8 cellular contexts compared by ENCODE assay signal in the genomic region with DNA sequence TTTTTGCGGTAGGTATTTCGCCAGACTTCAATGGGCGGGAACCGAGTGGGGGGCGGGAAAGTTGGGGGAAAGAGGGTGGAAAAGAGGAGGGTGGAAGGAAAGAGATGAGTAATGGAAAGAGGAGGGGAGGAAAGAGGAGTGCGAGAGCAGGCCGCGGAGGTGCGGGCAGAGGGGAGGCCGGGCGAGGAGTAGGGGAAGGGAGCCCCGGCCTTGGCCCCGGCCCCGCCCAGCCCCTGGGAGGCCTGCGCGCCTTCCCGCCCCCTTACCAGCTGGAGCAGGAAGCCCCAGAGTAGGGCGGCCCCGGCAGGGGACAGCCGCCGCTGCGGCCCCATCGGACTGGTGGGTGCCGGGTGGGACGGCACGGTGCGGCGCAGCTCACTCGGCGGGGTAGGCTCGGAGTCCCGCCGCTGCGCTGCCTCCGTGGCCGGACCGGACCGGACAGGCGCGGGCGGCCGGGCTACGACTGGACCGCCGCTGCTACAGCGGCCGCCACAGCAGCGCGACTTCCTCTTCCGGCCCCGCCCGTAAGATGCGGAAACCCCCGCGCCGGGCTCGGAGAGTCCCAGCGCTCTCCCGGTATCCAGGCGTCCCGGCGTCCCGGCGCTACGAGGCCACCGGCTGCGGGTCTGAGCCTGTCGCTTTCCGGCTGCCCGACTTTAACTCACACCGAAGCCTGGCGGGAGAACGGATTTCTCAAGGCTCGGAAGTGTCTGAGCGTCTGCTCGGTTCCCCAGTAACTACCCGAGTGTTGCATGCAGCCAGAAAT. TPM values are rescaled to one million over a fixed set of nuclear protein-coding genes. Genes with fewer than 3 reads are reported as not detected.
DNase-seq lines count a peak whose midpoint lies in the region; ATAC-seq, FAIRE-seq and TF ChIP-seq lines count a peak whose summit lies in the region.

A gene with protein sequence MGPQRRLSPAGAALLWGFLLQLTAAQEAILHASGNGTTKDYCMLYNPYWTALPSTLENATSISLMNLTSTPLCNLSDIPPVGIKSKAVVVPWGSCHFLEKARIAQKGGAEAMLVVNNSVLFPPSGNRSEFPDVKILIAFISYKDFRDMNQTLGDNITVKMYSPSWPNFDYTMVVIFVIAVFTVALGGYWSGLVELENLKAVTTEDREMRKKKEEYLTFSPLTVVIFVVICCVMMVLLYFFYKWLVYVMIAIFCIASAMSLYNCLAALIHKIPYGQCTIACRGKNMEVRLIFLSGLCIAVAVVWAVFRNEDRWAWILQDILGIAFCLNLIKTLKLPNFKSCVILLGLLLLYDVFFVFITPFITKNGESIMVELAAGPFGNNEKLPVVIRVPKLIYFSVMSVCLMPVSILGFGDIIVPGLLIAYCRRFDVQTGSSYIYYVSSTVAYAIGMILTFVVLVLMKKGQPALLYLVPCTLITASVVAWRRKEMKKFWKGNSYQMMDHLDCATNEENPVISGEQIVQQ (minus strand): TSS at position 505 of the 766 bp plus-strand sequence. CDS start 173 bp downstream, at position 332.

- H3K9me3 ChIP-seq in T-helper 17 cell (ENCODE audit: control insufficient read depth, low read length, poor library complexity, severe bottlenecking), result no peaks in the 10 kb centered on the region
- H3K9me3 ChIP-seq in right atrium auricular region, result no peaks in the 10 kb centered on the region

- TF ChIP-seq CTCF in right atrium auricular region (IDR thresholded peaks at IDR 0.05), result peak in 1 of 2 donors; percentile 16

- FAIRE-seq in urothelium cell line (lab: Jason Lieb, UNC), result no peak

- H3K36me3 Mint-ChIP-seq in T-helper 17 cell (ENCODE audit: low read depth), result peaks cover 3% of the 10 kb centered on the region

- peak; percentile 95 for TF ChIP-seq POLR2A in GM15510 (IDR thresholded peaks at IDR 0.05; ENCODE audit: borderline replicate concordance, extremely low read depth, insufficient read length)

- ATAC-seq in HG02870 (IDR thresholded peaks at IDR 0.05; ENCODE audit: unreplicated experiment) (peak; percentile 87), T-helper 17 cell (peak; percentile 89)

- H3K27ac Mint-ChIP-seq in T-helper 17 cell, result peak within 1 kb of the TSS; percentile 95

- H3K4me3 ChIP-seq in right atrium auricular region, result peak within 1 kb of the TSS; percentile 93 to 95

- peaks cover 38% of the 10 kb centered on the region for H3K4me1 Mint-ChIP-seq in T-helper 17 cell

- H3K27ac ChIP-seq in right atrium auricular region, result peak within 1 kb of the TSS; percentile 98

- H3K27me3 ChIP-seq in right atrium auricular region, result no peaks in the 10 kb centered on the region

- H3K4me3 Mint-ChIP-seq in T-helper 17 cell, result peak within 1 kb of the TSS; percentile 91

- DNase-seq in NCI-H1694 (lab: John Stamatoyannopoulos, UW) (peak; percentile 57), T-helper 17 cell (peak; percentile 59 to 77 (median 75)), amygdala (lab: John Stamatoyannopoulos, UW) (peak; percentile 7 to 83 (median 66)), right atrium auricular region (ENCODE audit: low spot score) (peak; percentile 78), pulmonary artery endothelial cell (ENCODE audit: low read depth, low spot score) (peak; percentile 57), urothelium cell line (ENCODE audit: low spot score) (peak; percentile 95)

- H3K36me3 ChIP-seq in right atrium auricular region, result no peaks in the 10 kb centered on the region

- H3K27me3 Mint-ChIP-seq in T-helper 17 cell, result no peaks in the 10 kb centered on the region

- peaks cover under 1 to 29% of the 10 kb centered on the region in 2 donors for H3K4me1 ChIP-seq in right atrium auricular region

RNA-seq across cellular contexts. Expression of the gene that starts here (rescaled TPM):
- total RNA-seq in T-helper 17 cell (10 to 100 TPM; 51.5 to 58.3 TPM), right atrium auricular region (100 to 1,000 TPM; 139 to 432 TPM), pulmonary artery endothelial cell (71.3 and 115 TPM in 2 replicates)

Comparison
In these comparisons a context has a peak if more than half of its experiments do, and no peak if none do; other contexts are left out.
1. Peak in every context shown above with its lines: DNase-seq, ATAC-seq, H3K4me3 ChIP-seq and H3K27ac ChIP-seq.